ENCODE assay signal across 8 cellular contexts in genomic region chr9:129143031-129143441, GRCh38. TPM values are rescaled to one million over a fixed set of nuclear protein-coding genes. Genes with fewer than 3 reads are reported as not detected.
A peak's percentile ranks its signal among the peaks of the same experiment; 100 is the strongest.
DNase-seq lines count a peak whose midpoint lies in the region; ATAC-seq and TF ChIP-seq lines count a peak whose summit lies in the region.

No MANE protein-coding gene starts in this region.

- peaks cover 5 to 60% of the 10 kb centered on the region in 2 experiments; a peak in 3 of 4 replicates for H3K79me1 ChIP-seq in IMR-90 (ENCODE audit: low read depth in 1 of 2, low read length in 2 of 2)

- peak overlapping the region; percentile 92 for H2BK120ac ChIP-seq in IMR-90 (ENCODE audit: low read depth, low read length)

- peak overlapping the region; percentile 80 for H3K56ac ChIP-seq in IMR-90 (ENCODE audit: extremely low read depth, insufficient read depth, low read length)

- peak overlapping the region; percentile 69 for H3K9ac ChIP-seq in IMR-90 (ENCODE audit: low read depth, low read length)

- peaks cover 11% of the 10 kb centered on the region for H3K36me3 Mint-ChIP-seq in activated naive CD4-positive, alpha-beta T cell treated with anti-CD3 and anti-CD28 coated beads, Interleukin-2, amount 10 ng/mL, durations not matched to agents 7 days and 5 days

- peak overlapping the region; percentile 34 for H3K4me2 ChIP-seq in IMR-90 (ENCODE audit: low read depth, low read length)

- H2AFZ ChIP-seq in IMR-90 (replicated peaks; ENCODE audit: low read length, poor library complexity): peak overlapping the region; percentile 9

- H3K23ac ChIP-seq in IMR-90 (ENCODE audit: low read depth, low read length): peak overlapping the region; percentile 89

- H3K4ac ChIP-seq in IMR-90 (ENCODE audit: low read depth, low read length): peak overlapping the region; percentile 99

- peak; percentile 34 for TF ChIP-seq EP300 in ovary (IDR thresholded peaks at IDR 0.05)

- no peaks in the 10 kb centered on the region for H3K27me3 ChIP-seq in IMR-90 (ENCODE audit: control insufficient read depth, insufficient read depth, low read length)
- no peaks in the 10 kb centered on the region for H3K27me3 ChIP-seq in ovary
- no peaks in the 10 kb centered on the region for H3K27me3 ChIP-seq in testis

- H3K27ac ChIP-seq in IMR-90 (ENCODE audit: insufficient read depth, low read length) (peak overlapping the region; percentile 98), ovary (peak overlapping the region; percentile 97 to 98), testis (peak overlapping the region; percentile 96 to 98)

- no peaks in the 10 kb centered on the region for H3K9me3 Mint-ChIP-seq in activated naive CD4-positive, alpha-beta T cell treated with anti-CD3 and anti-CD28 coated beads, Interleukin-2, amount 10 ng/mL, durations not matched to agents 7 days and 5 days

- H2AK9ac ChIP-seq in IMR-90 (replicated peaks; ENCODE audit: low read depth, low read length, poor library complexity): peak overlapping the region; percentile 79

- peaks cover 13% of the 10 kb centered on the region for H3K9me1 ChIP-seq in IMR-90 (ENCODE audit: insufficient read depth, low read length)

- 0% methylated on average over 1 of the region's 2 CpGs; no CpG with 5 or more reads in 1 of the 2 experiments for WGBS in IMR-90 (ENCODE audit: extremely low coverage in 2 of 2, insufficient read length in 1 of 2), 2 experiments
- WGBS in ovary, 3 donors: 0 to 6% (median 6%) methylated on average over 2 of the region's 2 CpGs
- WGBS in testis, 2 donors: 21 to 38% methylated on average over 2 of the region's 2 CpGs

- CTCF ChIA-PET in IMR-90 (lab: Yijun Ruan, JAX): interaction anchor here (0.6 to 3.1 kb wide), 17 partner anchors 11 to 606 kb away, joined by 3 to 18 read pairs (median 4); partner anchors contain the start of gene NTMT1
- CTCF ChIA-PET in activated naive CD4-positive, alpha-beta T cell treated with anti-CD3 and anti-CD28 coated beads, Interleukin-2, amount 10 ng/mL, durations not matched to agents 7 days and 5 days (lab: Charles Lee): interaction anchor here (0.6 to 4.7 kb wide), 25 partner anchors 8 to 497 kb away, joined by 3 to 55 read pairs (median 3); partner anchors contain the start of genes DOLPP1 and NTMT1

- ATAC-seq in IMR-90 (ENCODE audit: low read depth): peak; percentile 13
- no peak for ATAC-seq in GM19395 (IDR thresholded peaks at IDR 0.05; ENCODE audit: unreplicated experiment)

- H2BK20ac ChIP-seq in IMR-90 (ENCODE audit: low read depth, low read length): peak overlapping the region; percentile 84

- dilution Hi-C loops in IMR-90 (cut with HindIII; ENCODE audit: low sequenced_read_pairs, unreplicated experiment): no loop called here

- H3K4me3 Mint-ChIP-seq in activated naive CD4-positive, alpha-beta T cell treated with anti-CD3 and anti-CD28 coated beads, Interleukin-2, amount 10 ng/mL, durations not matched to agents 7 days and 5 days: no peak overlapping the region

- peak overlapping the region; percentile 100 for H4K91ac ChIP-seq in IMR-90 (ENCODE audit: insufficient read depth, low read depth, low read length)

- no peaks in the 10 kb centered on the region; the same call in 1 of the 2 replicates for H4K20me1 ChIP-seq in IMR-90 (ENCODE audit: insufficient read depth, low read length)

- intact Hi-C loops in IMR-90 (cut with micrococcal nuclease) (loop anchor here (1.0 to 2.0 kb wide), 3 partner anchors 24 to 191 kb away; no protein-coding TSS in a partner anchor), ovary (cut with DNase I) (loop anchor here (2.0 to 10.0 kb wide), 7 partner anchors 32 to 352 kb away; no protein-coding TSS in a partner anchor), testis (cut with DNase I; ENCODE audit: low total_unique reads) (loop anchor here (10.0 kb wide), 1 partner anchor 342 kb away; no protein-coding TSS in a partner anchor)

- peak overlapping the region; percentile 91 for H2AK5ac ChIP-seq in IMR-90 (ENCODE audit: low read depth, low read length)

- peak overlapping the region; percentile 89 to 99 for H4K8ac ChIP-seq in IMR-90 (ENCODE audit: low read depth in 2 of 2, low read length in 2 of 2)

- no peaks in the 10 kb centered on the region for H3K9me3 ChIP-seq in IMR-90 (ENCODE audit: control insufficient read depth, insufficient read depth, low read length)
- no peaks in the 10 kb centered on the region for H3K9me3 ChIP-seq in ovary
- H3K9me3 ChIP-seq in testis: no peaks in the 10 kb centered on the region

- H3K27ac Mint-ChIP-seq in activated naive CD4-positive, alpha-beta T cell treated with anti-CD3 and anti-CD28 coated beads, Interleukin-2, amount 10 ng/mL, durations not matched to agents 7 days and 5 days: peak overlapping the region; percentile 96

- H4K5ac ChIP-seq in IMR-90 (ENCODE audit: low read depth, low read length): peak overlapping the region; percentile 63

- H3K4me1 Mint-ChIP-seq in activated naive CD4-positive, alpha-beta T cell treated with anti-CD3 and anti-CD28 coated beads, Interleukin-2, amount 10 ng/mL, durations not matched to agents 7 days and 5 days: peaks cover 39% of the 10 kb centered on the region

- H3K18ac ChIP-seq in IMR-90 (ENCODE audit: low read depth, low read length): peak overlapping the region; percentile 73

- H3K4me1 ChIP-seq in IMR-90 (ENCODE audit: control insufficient read depth, insufficient read depth, low read length) (peaks cover 69% of the 10 kb centered on the region), ovary (ENCODE audit: insufficient read depth) (peaks cover 62% of the 10 kb centered on the region), testis (peaks cover 85% of the 10 kb centered on the region)

- DNase-seq in DMS114 treated with DMSO at 0.1 percent for 48 hours (lab: John Stamatoyannopoulos, UW; ENCODE audit: unreplicated experiment): peak; percentile 15
- peak; percentile 92 for DNase-seq in IMR-90
- peak; percentile 74 for DNase-seq in SK-N-DZ (ENCODE audit: low spot score)
- peak; percentile 81 for DNase-seq in activated naive CD4-positive, alpha-beta T cell treated with anti-CD3 and anti-CD28 coated beads, Interleukin-2, amount 10 ng/mL, durations not matched to agents 7 days and 5 days
- DNase-seq in globus pallidus (ENCODE audit: low spot score): peak; percentile 76
- DNase-seq in ovary: peak; percentile 91 to 95 (median 94)
- peak; percentile 89 for DNase-seq in testis

- H2BK5ac ChIP-seq in IMR-90 (ENCODE audit: low read depth, low read length, poor library complexity, severe bottlenecking): peak overlapping the region; percentile 99

- H3K4me3 ChIP-seq in IMR-90 (ENCODE audit: insufficient read depth, low read depth, low read length) (no peak overlapping the region), ovary (no peak overlapping the region), testis (no peak overlapping the region)

- POLR2A ChIA-PET in IMR-90 (lab: Charles Lee; ENCODE audit: unreplicated experiment): interaction anchor here (0.6 to 1.8 kb wide), 7 partner anchors 31 to 466 kb away, joined by 3 to 12 read pairs (median 4); no protein-coding TSS in a partner anchor

- peak; percentile 93 for TF ChIP-seq CTCF in IMR-90 (conservative IDR thresholded peaks at IDR 0.05; ENCODE audit: low read depth, low read length)
- peak; percentile 49 to 88 (median 72) for TF ChIP-seq CTCF in ovary (IDR thresholded peaks at IDR 0.05)
- TF ChIP-seq CTCF in testis (IDR thresholded peaks at IDR 0.05): peak; percentile 76 to 81 (median 79)

- H3K27me3 Mint-ChIP-seq in activated naive CD4-positive, alpha-beta T cell treated with anti-CD3 and anti-CD28 coated beads, Interleukin-2, amount 10 ng/mL, durations not matched to agents 7 days and 5 days: no peaks in the 10 kb centered on the region

- in situ Hi-C loops in IMR-90 (cut with MboI; ENCODE audit: low sequenced_read_pairs): no loop called here

- H3K36me3 ChIP-seq in IMR-90 (ENCODE audit: control insufficient read depth, insufficient read depth, low read length) (peaks cover 16% of the 10 kb centered on the region), ovary (no peaks in the 10 kb centered on the region), testis (ENCODE audit: low read depth, missing control alignments) (no peaks in the 10 kb centered on the region)

- peak overlapping the region; percentile 97 for H3K14ac ChIP-seq in IMR-90 (replicated peaks; ENCODE audit: low read depth, low read length)

- BruUV-seq in IMR-90 (replicated peaks; lab: Mats Ljungman, UMichigan): no TSS peak

- peak; percentile 71 for TF ChIP-seq RAD21 in IMR-90 (IDR thresholded peaks at IDR 0.05; ENCODE audit: low read length)

- H2BK15ac ChIP-seq in IMR-90 (ENCODE audit: low read depth, low read length): peak overlapping the region; percentile 93; the same call in 2 of the 3 replicates

- no peak; the same call in 1 of the 2 replicates for TF ChIP-seq POLR2A in IMR-90 (IDR thresholded peaks at IDR 0.05; ENCODE audit: low read depth, low read length)
- no peak for TF ChIP-seq POLR2A in ovary (IDR thresholded peaks at IDR 0.05)
- TF ChIP-seq POLR2A in testis (IDR thresholded peaks at IDR 0.05): no peak

RNA-seq across cellular contexts. Expression of gene PTPA, which starts 31.8 kb away (rescaled TPM):
- total RNA-seq in IMR-90 (2012; rRNA removed) (93.6 and 124 TPM in 2 replicates), ovary (100 to 1,000 TPM in 3 of 7 donors, 10 to 100 TPM in 4; 32.1 to 107 (median 89.2) TPM), testis (100 to 1,000 TPM; 163 to 177 TPM)
- polyA plus RNA-seq in IMR-90 (2012; rRNA removed) (141 and 149 TPM in 2 replicates), ovary (10 to 100 TPM; 62.9 to 97.8 TPM), testis (ENCODE audit: insufficient read depth, low read depth, low replicate concordance) (268 TPM)
- polyA plus RNA-seq in IMR-90 (2012; cell fraction: cytosol; rRNA removed): 88.4 and 129 TPM in 2 replicates
- 78.9 and 134 TPM in 2 replicates for polyA plus RNA-seq in IMR-90 (2012; cell fraction: nucleus; rRNA removed; ENCODE audit: low replicate concordance)
- 85.6 and 97.8 TPM in 2 replicates for polyA plus RNA-seq in SK-N-DZ (2014; cell fraction: cytosol; rRNA removed)
- polyA plus RNA-seq in SK-N-DZ (2014; cell fraction: nucleus; rRNA removed): 55.4 and 62.5 TPM in 2 replicates

RNA-seq across cellular contexts. Expression of gene CRAT, which starts 32.4 kb away (rescaled TPM):
- total RNA-seq in IMR-90 (2012; rRNA removed): 18.8 and 19.7 TPM in 2 replicates
- 41.6 and 44.2 TPM in 2 replicates for polyA plus RNA-seq in IMR-90 (2012; rRNA removed)
- 27.4 and 55.2 TPM in 2 replicates for polyA plus RNA-seq in IMR-90 (2012; cell fraction: cytosol; rRNA removed)
- polyA plus RNA-seq in IMR-90 (2012; cell fraction: nucleus; rRNA removed; ENCODE audit: low replicate concordance): 55.4 and 116 TPM in 2 replicates
- 8.2 and 10.7 TPM in 2 replicates for polyA plus RNA-seq in SK-N-DZ (2014; cell fraction: cytosol; rRNA removed)
- polyA plus RNA-seq in SK-N-DZ (2014; cell fraction: nucleus; rRNA removed): 6.2 and 8.7 TPM in 2 replicates
- 10 to 100 TPM; 23.0 to 42.7 (median 39.1) TPM for total RNA-seq in ovary
- 10 to 100 TPM; 28.7 to 29.9 TPM for polyA plus RNA-seq in ovary
- 100 to 1,000 TPM; 188 to 272 TPM for total RNA-seq in testis
- 451 TPM for polyA plus RNA-seq in testis (ENCODE audit: insufficient read depth, low read depth, low replicate concordance)

RNA-seq across cellular contexts. Expression of gene IER5L, which starts 35.0 kb away (rescaled TPM):
- total RNA-seq in IMR-90 (2012; rRNA removed) (12.5 and 14.4 TPM in 2 replicates), ovary (10 to 100 TPM; 15.4 to 74.3 (median 45.0) TPM), testis (10 to 100 TPM; 12.6 to 25.4 TPM)
- polyA plus RNA-seq in IMR-90 (2012; rRNA removed) (13.4 and 21.0 TPM in 2 replicates), ovary (10 to 100 TPM in 1 of 2 donors, 1 to 10 TPM in 1; 2.5 to 14.9 TPM), testis (ENCODE audit: insufficient read depth, low read depth, low replicate concordance) (4.8 TPM)
- 12.4 and 35.8 TPM in 2 replicates for polyA plus RNA-seq in IMR-90 (2012; cell fraction: cytosol; rRNA removed)
- polyA plus RNA-seq in IMR-90 (2012; cell fraction: nucleus; rRNA removed; ENCODE audit: low replicate concordance): 13.1 and 28.4 TPM in 2 replicates
- 9.9 and 14.8 TPM in 2 replicates for polyA plus RNA-seq in SK-N-DZ (2014; cell fraction: cytosol; rRNA removed)
- 9.8 and 11.9 TPM in 2 replicates for polyA plus RNA-seq in SK-N-DZ (2014; cell fraction: nucleus; rRNA removed)

Comparison
In these comparisons a context has a peak if more than half of its experiments do, and no peak if none do; other contexts are left out.
1. DNase-seq: peak in every context shown above with its lines; median percentile 94 in ovary; 92 in IMR-90; 89 in testis; 81 in activated naive CD4-positive, alpha-beta T cell treated with anti-CD3 and anti-CD28 coated beads, Interleukin-2, amount 10 ng/mL, durations not matched to agents 7 days and 5 days; 76 in globus pallidus; 74 in SK-N-DZ; 15 in DMS114 treated with DMSO at 0.1 percent for 48 hours.